1 cellular context compared by ENCODE assay signal in genomic region chr6:111088668-111089003, GRCh38.
TF ChIP-seq lines count a peak whose summit lies in the region.

No MANE protein-coding gene starts in this region.

TF ChIP-seq in GM12878, 131 proteins besides CTCF, POLR2A, EP300 and RAD21 (continued from another document):
- no peak for TF ChIP-seq ATF7 (IDR thresholded peaks at IDR 0.05; ENCODE audit: low read depth)
- no peak for TF ChIP-seq PRDM15 (CRISPR knock-in tag; IDR thresholded peaks at IDR 0.05)
- no peak for TF ChIP-seq PAX8 (IDR thresholded peaks at IDR 0.05)
- TF ChIP-seq SMARCA5 (IDR thresholded peaks at IDR 0.05): no peak
- TF ChIP-seq TCF12 (IDR thresholded peaks at IDR 0.05; ENCODE audit: low read depth, low read length): no peak
- no peak for TF ChIP-seq YBX1 (IDR thresholded peaks at IDR 0.05)
- TF ChIP-seq POLR2AphosphoS2 (IDR thresholded peaks at IDR 0.05; ENCODE audit: low read depth, low read length): no peak
- no peak for TF ChIP-seq E4F1 (IDR thresholded peaks at IDR 0.05; ENCODE audit: borderline replicate concordance, partially characterized antibody)
- TF ChIP-seq POLR2AphosphoS5 (IDR thresholded peaks at IDR 0.05; ENCODE audit: low read length): no peak
TF ChIP-seq in GM12878: peak in this region for 0.
